ENCODE assay signal across 13 cellular contexts in the genomic region with DNA sequence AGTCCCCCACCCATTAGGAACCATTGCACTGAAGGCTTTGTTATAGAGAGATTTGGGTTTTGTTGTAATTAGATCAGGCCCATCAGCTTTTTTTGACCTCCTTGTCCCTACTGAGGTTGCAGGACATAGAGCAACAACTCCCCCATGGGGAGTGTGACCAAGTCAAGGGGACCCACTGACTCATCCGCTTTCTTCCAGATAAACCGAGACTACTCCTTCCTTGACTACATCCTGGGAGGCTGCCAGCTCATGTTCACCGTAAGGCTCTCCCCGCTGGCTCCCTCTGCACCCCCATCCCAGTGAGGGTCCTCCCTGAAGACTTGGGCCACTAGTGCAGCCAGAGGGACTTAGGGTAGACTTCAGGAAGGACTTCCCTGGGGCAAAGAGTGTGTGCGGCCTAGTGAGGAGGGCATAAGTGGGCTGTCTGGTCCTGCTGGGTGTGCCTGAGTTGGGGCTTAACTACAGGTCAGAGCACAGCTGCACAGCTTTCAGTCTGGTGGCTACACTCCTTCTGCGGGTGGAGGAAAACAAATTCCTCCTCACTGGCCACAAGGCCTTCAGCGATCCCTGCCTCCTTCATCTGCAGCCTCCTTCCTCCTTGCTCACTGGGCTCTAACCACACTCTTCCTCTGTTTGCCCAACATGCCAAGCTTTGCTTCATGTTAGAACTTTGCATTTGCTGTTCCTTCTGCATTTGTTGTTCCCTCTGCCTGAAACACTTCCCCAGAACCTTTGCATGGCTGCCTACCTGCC. TPM values are rescaled to one million over a fixed set of nuclear protein-coding genes. Genes with fewer than 3 reads are reported as not detected.
DNase-seq lines count a peak whose midpoint lies in the region; TF ChIP-seq lines count a peak whose summit lies in the region.
"Had no signal": no experiment of that assay in that cellular context is flagged by ENCODE, and none has a peak within 500 bp of the region (broad histone marks: within the 10 kb centered on the region; RNA-seq: fewer than 3 reads in every experiment).

No MANE protein-coding gene starts in this region.

- H3K27ac Mint-ChIP-seq in CD4-positive, alpha-beta memory T cell, result peak overlapping the region; percentile 17 to 93 (median 77)
- H3K27ac Mint-ChIP-seq in activated T-helper 2 cell treated with anti-CD3 and anti-CD28 coated beads, Interferon-gamma antibody, Interleukin-2, Interleukin-4, amounts not matched to agents 10 μg/mL and 5 μg/mL and 100 μg/mL, durations not matched to agents 14 hours and 24 hours and 36 hours, result peak overlapping the region; percentile 44
- H3K27ac Mint-ChIP-seq in mesothelial cell of epicardium, result peak overlapping the region; percentile 21

- no peak overlapping the region for H3K27ac ChIP-seq in CD4-positive, alpha-beta memory T cell (ENCODE audit: low read depth, low read length)
- H3K27ac ChIP-seq in KOPT-K1 (ENCODE audit: low read depth, low read length, poor library complexity, severe bottlenecking), result peak overlapping the region; percentile 48
- H3K27ac ChIP-seq: esophagus squamous epithelium, skin epidermis had no signal

- no peaks in the 10 kb centered on the region for H3K36me3 Mint-ChIP-seq in CD4-positive, alpha-beta memory T cell
- no peaks in the 10 kb centered on the region for H3K36me3 Mint-ChIP-seq in activated T-helper 2 cell treated with anti-CD3 and anti-CD28 coated beads, Interferon-gamma antibody, Interleukin-2, Interleukin-4, amounts not matched to agents 10 μg/mL and 5 μg/mL and 100 μg/mL, durations not matched to agents 14 hours and 24 hours and 36 hours (ENCODE audit: low read depth)
- peaks cover 22% of the 10 kb centered on the region for H3K36me3 Mint-ChIP-seq in mesothelial cell of epicardium

- intact Hi-C loops in CD4-positive, alpha-beta memory T cell (cut with micrococcal nuclease), result no loop called here
- intact Hi-C loops in activated T-helper 2 cell treated with anti-CD3 and anti-CD28 coated beads, Interferon-gamma antibody, Interleukin-2, Interleukin-4, amounts not matched to agents 10 μg/mL and 5 μg/mL and 100 μg/mL, durations not matched to agents 14 hours and 24 hours and 36 hours (cut with micrococcal nuclease), result no loop called here

- H3K4me3 ChIP-seq in CD4-positive, alpha-beta memory T cell (ENCODE audit: low read length in 2 of 2), result no peak overlapping the region
- H3K4me3 ChIP-seq: esophagus squamous epithelium, lung, skin epidermis had no signal

- CTCF ChIA-PET in CD4-positive, alpha-beta memory T cell (lab: Charles Lee; ENCODE audit: partially characterized antibody), result interaction anchor here (0.9 to 1.2 kb wide), 3 partner anchors 19 to 71 kb away, joined by 3 read pairs; a partner anchor contains a TSS

- no peaks in the 10 kb centered on the region for H3K9me3 ChIP-seq in CD4-positive, alpha-beta memory T cell (ENCODE audit: control insufficient read depth in 1 of 2, low read length in 2 of 2)
- no peaks in the 10 kb centered on the region for H3K9me3 ChIP-seq in KOPT-K1 (ENCODE audit: insufficient read depth, low read length, poor library complexity, severe bottlenecking)
- H3K9me3 ChIP-seq: esophagus squamous epithelium had no signal

- no peak for DNase-seq in CD4-positive, alpha-beta memory T cell
- no peak for DNase-seq in activated T-helper 2 cell treated with anti-CD3 and anti-CD28 coated beads, Interferon-gamma antibody, Interleukin-2, Interleukin-4, amounts not matched to agents 10 μg/mL and 5 μg/mL and 100 μg/mL, durations not matched to agents 14 hours and 24 hours and 36 hours (ENCODE audit: low spot score)
- DNase-seq in mesothelial cell of epicardium (ENCODE audit: low spot score in 2 of 2, unreplicated experiment in 2 of 2), result no peak
- no peak for DNase-seq in NOMO-1 treated with dmso at 0.1 percent for 144 hours (lab: John Stamatoyannopoulos, UW; ENCODE audit: unreplicated experiment)
- DNase-seq in NCI-H526 (lab: John Stamatoyannopoulos, UW), result no peak
- DNase-seq in NCI-H1417 treated with DMSO at 0.1 percent for 48 hours (lab: John Stamatoyannopoulos, UW), result no peak
- DNase-seq: activated CD4-positive, alpha-beta T cell treated with anti-CD3 and anti-CD28 coated beads, Interleukin-2, amount 50 U/mL, for 48 hours; esophagus squamous epithelium; NCI-H226; OCI-M1 had no signal

- peaks cover 0 to 1% (median 0%) of the 10 kb centered on the region in 8 donors for H3K9me3 Mint-ChIP-seq in CD4-positive, alpha-beta memory T cell
- no peaks in the 10 kb centered on the region for H3K9me3 Mint-ChIP-seq in activated T-helper 2 cell treated with anti-CD3 and anti-CD28 coated beads, Interferon-gamma antibody, Interleukin-2, Interleukin-4, amounts not matched to agents 10 μg/mL and 5 μg/mL and 100 μg/mL, durations not matched to agents 14 hours and 24 hours and 36 hours
- H3K9me3 Mint-ChIP-seq in mesothelial cell of epicardium, result no peaks in the 10 kb centered on the region

- H3K36me3 ChIP-seq in CD4-positive, alpha-beta memory T cell (ENCODE audit: insufficient read depth, low read length), result no peaks in the 10 kb centered on the region
- no peaks in the 10 kb centered on the region for H3K36me3 ChIP-seq in KOPT-K1 (ENCODE audit: insufficient read depth, low read length)

- no peaks in the 10 kb centered on the region for H3K27me3 Mint-ChIP-seq in CD4-positive, alpha-beta memory T cell
- no peaks in the 10 kb centered on the region for H3K27me3 Mint-ChIP-seq in activated T-helper 2 cell treated with anti-CD3 and anti-CD28 coated beads, Interferon-gamma antibody, Interleukin-2, Interleukin-4, amounts not matched to agents 10 μg/mL and 5 μg/mL and 100 μg/mL, durations not matched to agents 14 hours and 24 hours and 36 hours (ENCODE audit: low read depth)
- no peaks in the 10 kb centered on the region for H3K27me3 Mint-ChIP-seq in mesothelial cell of epicardium (ENCODE audit: low read depth)

- H3K27me3 ChIP-seq in CD4-positive, alpha-beta memory T cell (ENCODE audit: insufficient read depth, low read length), result no peaks in the 10 kb centered on the region
- H3K27me3 ChIP-seq: esophagus squamous epithelium had no signal

- H3K4me1 Mint-ChIP-seq in CD4-positive, alpha-beta memory T cell, result peaks cover 33 to 53% (median 42%) of the 10 kb centered on the region in 4 donors
- peaks cover 28% of the 10 kb centered on the region for H3K4me1 Mint-ChIP-seq in activated T-helper 2 cell treated with anti-CD3 and anti-CD28 coated beads, Interferon-gamma antibody, Interleukin-2, Interleukin-4, amounts not matched to agents 10 μg/mL and 5 μg/mL and 100 μg/mL, durations not matched to agents 14 hours and 24 hours and 36 hours (ENCODE audit: low read depth)
- no peaks in the 10 kb centered on the region for H3K4me1 Mint-ChIP-seq in mesothelial cell of epicardium

- POLR2A ChIA-PET in CD4-positive, alpha-beta memory T cell (lab: Charles Lee; ENCODE audit: partially characterized antibody), result interaction anchor here (1.0 kb wide), 1 partner anchor 19 kb away, joined by 3 read pairs; no protein-coding TSS in a partner anchor

- no peak for TF ChIP-seq CTCF in mesothelial cell of epicardium (IDR thresholded peaks at IDR 0.05; ENCODE audit: unreplicated experiment)

- H3K4me1 ChIP-seq in CD4-positive, alpha-beta memory T cell (ENCODE audit: insufficient read depth, low read length), result peaks cover 47% of the 10 kb centered on the region
- H3K4me1 ChIP-seq: esophagus squamous epithelium had no signal

- peak overlapping the region in 3 of 8 donors; percentile 5 to 44 (median 10) for H3K4me3 Mint-ChIP-seq in CD4-positive, alpha-beta memory T cell
- no peak overlapping the region for H3K4me3 Mint-ChIP-seq in activated T-helper 2 cell treated with anti-CD3 and anti-CD28 coated beads, Interferon-gamma antibody, Interleukin-2, Interleukin-4, amounts not matched to agents 10 μg/mL and 5 μg/mL and 100 μg/mL, durations not matched to agents 14 hours and 24 hours and 36 hours (ENCODE audit: low read depth)
- no peak overlapping the region for H3K4me3 Mint-ChIP-seq in mesothelial cell of epicardium

RNA-seq across cellular contexts. Expression of a gene that starts 31.0 kb away (rescaled TPM):
- total RNA-seq in CD4-positive, alpha-beta memory T cell, result 1 to 10 TPM; 3.8 to 4.1 TPM
- 1 to 10 TPM; 6.7 to 6.8 TPM for polyA plus RNA-seq in CD4-positive, alpha-beta memory T cell
- 7.6 and 9.9 TPM in 2 replicates for total RNA-seq in activated T-helper 2 cell treated with anti-CD3 and anti-CD28 coated beads, Interferon-gamma antibody, Interleukin-2, Interleukin-4, amounts not matched to agents 10 μg/mL and 5 μg/mL and 100 μg/mL, durations not matched to agents 14 hours and 24 hours and 36 hours
- 35.4 to 38.4 TPM (median 36.4 TPM) in 3 replicates for total RNA-seq in mesothelial cell of epicardium

Comparison
In these comparisons a context has a peak if more than half of its experiments do, and no peak if none do; other contexts are left out.
1. H3K27ac Mint-ChIP-seq: peak in every context shown above with its lines; median percentile 77 in CD4-positive, alpha-beta memory T cell; 44 in activated T-helper 2 cell treated with anti-CD3 and anti-CD28 coated beads, Interferon-gamma antibody, Interleukin-2, Interleukin-4, amounts not matched to agents 10 μg/mL and 5 μg/mL and 100 μg/mL, durations not matched to agents 14 hours and 24 hours and 36 hours; 21 in mesothelial cell of epicardium.